ENCODE assay signal across 10 cellular contexts in genomic region chr12:27709212-27709931, GRCh38. TPM values are rescaled to one million over a fixed set of nuclear protein-coding genes. Genes with fewer than 3 reads are reported as not detected.
A peak's percentile ranks its signal among the peaks of the same experiment; 100 is the strongest.
DNase-seq lines count a peak whose midpoint lies in the region; ATAC-seq, FAIRE-seq and TF ChIP-seq lines count a peak whose summit lies in the region.
"Had no signal": no experiment of that assay in that cellular context is flagged by ENCODE, and none has a peak within 500 bp of the region (broad histone marks: within the 10 kb centered on the region; RNA-seq: fewer than 3 reads in every experiment).

No MANE protein-coding gene starts in this region.

- peak overlapping the region; percentile 91 for H3K9ac ChIP-seq in HepG2 (ENCODE audit: insufficient read depth, low read depth, low read length)

- peak overlapping the region; percentile 72 to 94 (median 90); a peak in 5 of 6 replicates for H3K4me3 ChIP-seq in HepG2 (replicated peaks in 1 of 3; ENCODE audit: insufficient read depth in 1 of 3, low read depth in 2 of 3, low read length in 3 of 3)
- H3K4me3 ChIP-seq in testis = peak overlapping the region; percentile 76 to 94

- peaks cover 18% of the 10 kb centered on the region for H3K4me1 Mint-ChIP-seq in activated CD8-positive, alpha-beta memory T cell treated with anti-CD3 and anti-CD28 coated beads, Interleukin-2, amount 10 ng/mL, durations not matched to agents 7 days and 5 days
- H3K4me1 Mint-ChIP-seq in activated naive CD8-positive, alpha-beta T cell (ENCODE audit: low read depth) = peaks cover 29% of the 10 kb centered on the region

- H3K27ac ChIP-seq in HepG2 (ENCODE audit: extremely low read length, insufficient read depth, low read length) (peak overlapping the region; percentile 82), testis (no peak overlapping the region)

- H3K27me3 Mint-ChIP-seq in activated CD8-positive, alpha-beta memory T cell treated with anti-CD3 and anti-CD28 coated beads, Interleukin-2, amount 10 ng/mL, durations not matched to agents 7 days and 5 days = peaks cover 11% of the 10 kb centered on the region
- H3K27me3 Mint-ChIP-seq in activated naive CD8-positive, alpha-beta T cell = no peaks in the 10 kb centered on the region

- intact Hi-C loops in HepG2 (cut with micrococcal nuclease; ENCODE audit: unreplicated experiment) (loop anchor here (10.0 kb wide), 2 partner anchors 155 to 185 kb away; partner anchors contain the start of gene PPFIBP1), testis (cut with DNase I; ENCODE audit: low total_unique reads) (no loop called here)

- in situ Hi-C loops in HepG2 (cut with HindIII; ENCODE audit: extremely low pct_ligation_motif_present, low pct_unique_long_range_greater_than_20kb) = no loop called here

- DNase-seq in activated CD8-positive, alpha-beta memory T cell treated with anti-CD3 and anti-CD28 coated beads, Interleukin-2, amount 10 ng/mL, durations not matched to agents 7 days and 5 days = no peak
- DNase-seq in activated CD8-positive, alpha-beta memory T cell treated with anti-CD3 and anti-CD28 coated beads for 24 hours = no peak
- DNase-seq in HepG2 (ENCODE audit: low spot score) (no peak), testis (no peak), DMS114 treated with DMSO at 0.1 percent for 48 hours (lab: John Stamatoyannopoulos, UW; ENCODE audit: unreplicated experiment) (no peak), D721Med (ENCODE audit: insufficient read length, low spot score) (no peak), erythroblast (lab: John Stamatoyannopoulos, UW) (no peak)
- DNase-seq: stimulated activated CD8-positive, alpha-beta memory T cell treated with anti-CD3 and anti-CD28 coated beads, Interleukin-4, amount 100 ng/mL, for 48 hours had no signal

- peak overlapping the region; percentile 94 for H3K4me3 Mint-ChIP-seq in activated CD8-positive, alpha-beta memory T cell treated with anti-CD3 and anti-CD28 coated beads, Interleukin-2, amount 10 ng/mL, durations not matched to agents 7 days and 5 days
- peak overlapping the region; percentile 99 for H3K4me3 Mint-ChIP-seq in activated naive CD8-positive, alpha-beta T cell

- H3K9me3 Mint-ChIP-seq in activated CD8-positive, alpha-beta memory T cell treated with anti-CD3 and anti-CD28 coated beads, Interleukin-2, amount 10 ng/mL, durations not matched to agents 7 days and 5 days (ENCODE audit: low read depth) = no peaks in the 10 kb centered on the region
- H3K9me3 Mint-ChIP-seq in activated naive CD8-positive, alpha-beta T cell (ENCODE audit: low read depth) = no peaks in the 10 kb centered on the region

- peak overlapping the region; percentile 44 for H2AFZ ChIP-seq in HepG2 (ENCODE audit: low read length)

- H3K36me3 ChIP-seq in HepG2 (replicated peaks in 1 of 2; ENCODE audit: control insufficient read depth in 1 of 2, insufficient read depth in 2 of 2, low read length in 2 of 2) (peaks cover 0 to 10% of the 10 kb centered on the region in 2 experiments; a peak in 3 of 5 replicates), testis (ENCODE audit: low read depth, missing control alignments) (no peaks in the 10 kb centered on the region)

- peak overlapping the region; percentile 73 for H3K4me2 ChIP-seq in HepG2 (ENCODE audit: low read depth, low read length)

- TF ChIP-seq EP300 in HepG2 (IDR thresholded peaks at IDR 0.05; ENCODE audit: low read depth in 2 of 2, low read length in 2 of 2) (no peak), HepG2 (CRISPR knock-in tag; IDR thresholded peaks at IDR 0.05; ENCODE audit: borderline replicate concordance) (no peak)

- 30% methylated on average over 12 of the region's 12 CpGs for WGBS in HepG2 (ENCODE audit: low lambda C conversion rate)
- WGBS in testis, 2 donors = 64 to 70% methylated on average over 12 of the region's 12 CpGs

- ATAC-seq in activated CD8-positive, alpha-beta memory T cell treated with anti-CD3 and anti-CD28 coated beads, Interleukin-2, amount 10 ng/mL, durations not matched to agents 7 days and 5 days = no peak
- no peak for ATAC-seq in HepG2

- H3K27ac Mint-ChIP-seq in activated CD8-positive, alpha-beta memory T cell treated with anti-CD3 and anti-CD28 coated beads, Interleukin-2, amount 10 ng/mL, durations not matched to agents 7 days and 5 days = no peak overlapping the region
- peak overlapping the region; percentile 16 for H3K27ac Mint-ChIP-seq in activated naive CD8-positive, alpha-beta T cell

- TF ChIP-seq POLR2A in HepG2 (IDR thresholded peaks at IDR 0.05; ENCODE audit: insufficient read depth in 1 of 2, low read depth in 2 of 2, low read length in 2 of 2) = no peak
- TF ChIP-seq POLR2A in testis (IDR thresholded peaks at IDR 0.05) = no peak
- no peak for TF ChIP-seq POLR2A in erythroblast (IDR thresholded peaks at IDR 0.05; ENCODE audit: low read length)

- no peak for TF ChIP-seq RAD21 in HepG2 (CRISPR knock-in tag; IDR thresholded peaks at IDR 0.05)

- peaks cover 8% of the 10 kb centered on the region; the same call in 1 of the 2 replicates for H4K20me1 ChIP-seq in HepG2 (ENCODE audit: insufficient read depth, low read length)

- peaks cover 36% of the 10 kb centered on the region for H3K79me2 ChIP-seq in HepG2 (ENCODE audit: insufficient read depth, low read length)

- peaks cover 14% of the 10 kb centered on the region for H3K36me3 Mint-ChIP-seq in activated CD8-positive, alpha-beta memory T cell treated with anti-CD3 and anti-CD28 coated beads, Interleukin-2, amount 10 ng/mL, durations not matched to agents 7 days and 5 days
- peaks cover 10% of the 10 kb centered on the region for H3K36me3 Mint-ChIP-seq in activated naive CD8-positive, alpha-beta T cell

- H3K9me3 ChIP-seq in HepG2 (ENCODE audit: low read length) (no peaks in the 10 kb centered on the region), testis (no peaks in the 10 kb centered on the region)

- peaks cover 0 to 3% of the 10 kb centered on the region in 2 experiments; a peak in 1 of 5 replicates for H3K27me3 ChIP-seq in HepG2 (ENCODE audit: control insufficient read depth in 1 of 2, insufficient read depth in 2 of 2, low read length in 2 of 2)
- no peaks in the 10 kb centered on the region for H3K27me3 ChIP-seq in testis

- TF ChIP-seq CTCF in HepG2 (CRISPR knock-in tag; IDR thresholded peaks at IDR 0.05) (no peak), testis (IDR thresholded peaks at IDR 0.05) (no peak), D721Med (IDR thresholded peaks at IDR 0.05; ENCODE audit: insufficient read depth, missing control alignments) (no peak)

- BruUV-seq in HepG2 (replicated peaks; lab: Mats Ljungman, UMichigan) = no TSS peak

- H3K4me1 ChIP-seq in HepG2 (ENCODE audit: insufficient read depth, low read length) = peaks cover 51% of the 10 kb centered on the region
- H3K4me1 ChIP-seq in testis = no peaks in the 10 kb centered on the region

- POLR2A ChIA-PET in HepG2 (lab: Yijun Ruan, JAX) = interaction anchor here (1.0 to 1.5 kb wide), 3 partner anchors 13 to 312 kb away, joined by 5 to 18 read pairs (median 6); partner anchors contain the start of genes PPFIBP1 and REP15

- FAIRE-seq in HepG2 (lab: Jason Lieb, UNC) (no peak), D721Med (lab: Jason Lieb, UNC) (no peak)
- FAIRE-seq: TTC549 had no signal

- CTCF ChIA-PET in activated CD8-positive, alpha-beta memory T cell treated with anti-CD3 and anti-CD28 coated beads, Interleukin-2, amount 10 ng/mL, durations not matched to agents 7 days and 5 days (lab: Charles Lee) = interaction anchor here (1.6 to 2.4 kb wide), 2 partner anchors 57 to 113 kb away, joined by 3 to 8 read pairs; no protein-coding TSS in a partner anchor
- CTCF ChIA-PET in HepG2 (lab: Yijun Ruan, JAX; ENCODE audit: low intra/inter-chr PET ratio, low total read pairs) = no interaction called here

RNA-seq across cellular contexts. Expression of gene MRPS35, which starts 1.3 kb away (rescaled TPM):
- 10 to 100 TPM; 28.8 to 39.9 TPM for total RNA-seq in activated CD8-positive, alpha-beta memory T cell treated with anti-CD3 and anti-CD28 coated beads, Interleukin-2, amount 10 ng/mL, durations not matched to agents 7 days and 5 days
- 104 and 160 TPM in 2 replicates for total RNA-seq in HepG2 (2016; rRNA removed; fragmentation: Illumina TruSeq; extraction: Trizol)
- 29.1 and 30.1 TPM in 2 replicates for total RNA-seq in HepG2 (2016; cell fraction: cytosol; rRNA removed; fragmentation: Illumina TruSeq; extraction: Trizol; ENCODE audit: low read depth)
- 102 and 162 TPM in 2 replicates for total RNA-seq in HepG2 (2016; cell fraction: insoluble cytoplasmic fraction; rRNA removed; fragmentation: Illumina TruSeq; extraction: Trizol)
- total RNA-seq in HepG2 (2016; cell fraction: membrane; rRNA removed; fragmentation: Illumina TruSeq; extraction: Trizol) = 47.8 and 48.1 TPM in 2 replicates
- 39.9 and 41.6 TPM in 2 replicates for total RNA-seq in HepG2 (2016; cell fraction: nucleus; rRNA removed; fragmentation: Illumina TruSeq; extraction: Trizol)
- polyA plus RNA-seq in HepG2 (2011; rRNA removed) = 48.8 and 63.4 TPM in 2 replicates
- polyA plus RNA-seq in HepG2 (2011; cell fraction: cytosol; rRNA removed) = 37.3 and 44.5 TPM in 2 replicates
- polyA plus RNA-seq in HepG2 (2011; cell fraction: nucleus; rRNA removed) = 8.5 and 11.1 TPM in 2 replicates
- polyA plus RNA-seq in HepG2 (2012) = 47.9 and 61.2 TPM in 2 replicates
- polyA plus RNA-seq in HepG2 (2016; cell fraction: cytosol; fragmentation: Illumina TruSeq; extraction: Trizol; ENCODE audit: low read depth) = 13.4 and 14.7 TPM in 2 replicates
- 142 and 160 TPM in 2 replicates for polyA plus RNA-seq in HepG2 (2016; cell fraction: insoluble cytoplasmic fraction; fragmentation: Illumina TruSeq; extraction: Trizol; ENCODE audit: low read depth)
- 29.5 and 31.1 TPM in 2 replicates for polyA plus RNA-seq in HepG2 (2016; cell fraction: membrane; fragmentation: Illumina TruSeq; extraction: Trizol; ENCODE audit: low read depth)
- polyA plus RNA-seq in HepG2 (2016; cell fraction: nucleus; fragmentation: Illumina TruSeq; extraction: Trizol; ENCODE audit: insufficient read depth, low read depth) = 50.1 and 50.5 TPM in 2 replicates
- polyA minus RNA-seq in HepG2 (2011; rRNA and poly(A)+ RNA removed; ENCODE audit: low replicate concordance) = 17.4 and 21.1 TPM in 2 replicates
- 47.1 and 47.8 TPM in 2 replicates for polyA minus RNA-seq in HepG2 (2011; cell fraction: cytosol; rRNA and poly(A)+ RNA removed)
- polyA minus RNA-seq in HepG2 (2011; cell fraction: nucleus; rRNA and poly(A)+ RNA removed) = 20.2 and 28.0 TPM in 2 replicates
- total RNA-seq in testis = 10 to 100 TPM; 35.1 to 42.9 TPM
- 35.7 TPM for polyA plus RNA-seq in testis (ENCODE audit: insufficient read depth, low read depth, low replicate concordance)

RNA-seq across cellular contexts. Expression of gene REP15, which starts 13.1 kb away (rescaled TPM):
- total RNA-seq in activated CD8-positive, alpha-beta memory T cell treated with anti-CD3 and anti-CD28 coated beads, Interleukin-2, amount 10 ng/mL, durations not matched to agents 7 days and 5 days = under 1 TPM in 1 of 2 experiments, not detected in 1; 0.61 TPM
- total RNA-seq in HepG2 (2016; rRNA removed; fragmentation: Illumina TruSeq; extraction: Trizol) (0.64 and 1.0 TPM in 2 replicates), testis (1 to 10 TPM; 1.0 to 1.1 TPM)
- not detected in 2 replicates for total RNA-seq in HepG2 (2016; cell fraction: cytosol; rRNA removed; fragmentation: Illumina TruSeq; extraction: Trizol; ENCODE audit: low read depth)
- 0.64 and 0.78 TPM in 2 replicates for total RNA-seq in HepG2 (2016; cell fraction: insoluble cytoplasmic fraction; rRNA removed; fragmentation: Illumina TruSeq; extraction: Trizol)
- total RNA-seq in HepG2 (2016; cell fraction: membrane; rRNA removed; fragmentation: Illumina TruSeq; extraction: Trizol) = 0.34 and 0.43 TPM in 2 replicates
- 0.60 and 0.62 TPM in 2 replicates for total RNA-seq in HepG2 (2016; cell fraction: nucleus; rRNA removed; fragmentation: Illumina TruSeq; extraction: Trizol)
- polyA plus RNA-seq in HepG2 (2011; rRNA removed) (0.12 and 0.14 TPM in 2 replicates), testis (ENCODE audit: insufficient read depth, low read depth, low replicate concordance) (0.73 TPM)
- polyA plus RNA-seq in HepG2 (2011; cell fraction: cytosol; rRNA removed) = 0.15 and 0.21 TPM in 2 replicates
- 0.29 and 0.42 TPM in 2 replicates for polyA plus RNA-seq in HepG2 (2011; cell fraction: nucleus; rRNA removed)
- 0.37 and 0.74 TPM in 2 replicates for polyA plus RNA-seq in HepG2 (2012)
- 0.12 TPM in 1 of 2 replicates, not detected in the other for polyA plus RNA-seq in HepG2 (2016; cell fraction: cytosol; fragmentation: Illumina TruSeq; extraction: Trizol; ENCODE audit: low read depth)
- polyA plus RNA-seq in HepG2 (2016; cell fraction: insoluble cytoplasmic fraction; fragmentation: Illumina TruSeq; extraction: Trizol; ENCODE audit: low read depth) = 0.51 and 1.3 TPM in 2 replicates
- polyA plus RNA-seq in HepG2 (2016; cell fraction: membrane; fragmentation: Illumina TruSeq; extraction: Trizol; ENCODE audit: low read depth) = not detected in 2 replicates
- polyA plus RNA-seq in HepG2 (2016; cell fraction: nucleus; fragmentation: Illumina TruSeq; extraction: Trizol; ENCODE audit: insufficient read depth, low read depth) = 1.2 and 1.9 TPM in 2 replicates
- polyA minus RNA-seq in HepG2 (2011; rRNA and poly(A)+ RNA removed; ENCODE audit: low replicate concordance) = 0.14 and 0.96 TPM in 2 replicates
- polyA minus RNA-seq in HepG2 (2011; cell fraction: cytosol; rRNA and poly(A)+ RNA removed) = not detected in 2 replicates
- polyA minus RNA-seq in HepG2 (2011; cell fraction: nucleus; rRNA and poly(A)+ RNA removed) = 2.3 and 4.4 TPM in 2 replicates
